10 cellular contexts compared by ENCODE assay signal in genomic region chr7:155805826-155806095, GRCh38. TPM values are rescaled to one million over a fixed set of nuclear protein-coding genes. Genes with fewer than 3 reads are reported as not detected.
DNase-seq lines count a peak whose midpoint lies in the region; ATAC-seq and TF ChIP-seq lines count a peak whose summit lies in the region.
"Had no signal": no experiment of that assay in that cellular context is flagged by ENCODE, and none has a peak within 500 bp of the region (broad histone marks: within the 10 kb centered on the region; RNA-seq: fewer than 3 reads in every experiment).

No MANE protein-coding gene starts in this region.

- no peak overlapping the region for H3K27ac Mint-ChIP-seq in stimulated activated effector memory CD8-positive, alpha-beta T cell treated with anti-CD3 and anti-CD28 coated beads, Interleukin-12 subunit alpha, Interleukin-12 subunit beta, amount 100 ng/mL, for 72 hours

- H3K4me3 ChIP-seq in H7 (ENCODE audit: insufficient read depth, low read depth, low read length) (peak overlapping the region; percentile 30), astrocyte of the spinal cord (ENCODE audit: low read depth, low read length) (peak overlapping the region; percentile 29), iPS-18a (ENCODE audit: low read length) (peak overlapping the region; percentile 33)

- H3K9ac ChIP-seq in iPS-18a (ENCODE audit: low read length) = no peak overlapping the region

- no peak for ATAC-seq in stimulated activated effector memory CD8-positive, alpha-beta T cell treated with anti-CD3 and anti-CD28 coated beads, Interleukin-12 subunit alpha, Interleukin-12 subunit beta, amount 100 ng/mL, for 72 hours

- H3K36me3 ChIP-seq in H7 (replicated peaks; ENCODE audit: control insufficient read depth, insufficient read depth, low read length) (no peaks in the 10 kb centered on the region), iPS-18a (ENCODE audit: control insufficient read depth, low read depth, low read length) (no peaks in the 10 kb centered on the region)

- DNase-seq in H7 (no peak), astrocyte of the spinal cord (ENCODE audit: low read depth, low spot score) (no peak), dedifferentiated amniotic fluid mesenchymal stem cell (ENCODE audit: extremely low spot score) (no peak), CD1c-positive myeloid dendritic cell (ENCODE audit: extremely low spot score) (no peak), NCI-H1694 (lab: John Stamatoyannopoulos, UW) (no peak), ecto neural progenitor cell (ENCODE audit: low spot score) (no peak)
- no peak for DNase-seq in stimulated activated effector memory CD8-positive, alpha-beta T cell treated with anti-CD3 and anti-CD28 coated beads, Interleukin-12 subunit alpha, Interleukin-12 subunit beta, amount 100 ng/mL, for 72 hours (ENCODE audit: low spot score in 2 of 2)
- DNase-seq: central memory CD4-positive, alpha-beta T cell had no signal

- no peaks in the 10 kb centered on the region for H3K36me3 Mint-ChIP-seq in stimulated activated effector memory CD8-positive, alpha-beta T cell treated with anti-CD3 and anti-CD28 coated beads, Interleukin-12 subunit alpha, Interleukin-12 subunit beta, amount 100 ng/mL, for 72 hours

- H3K9me3 Mint-ChIP-seq in stimulated activated effector memory CD8-positive, alpha-beta T cell treated with anti-CD3 and anti-CD28 coated beads, Interleukin-12 subunit alpha, Interleukin-12 subunit beta, amount 100 ng/mL, for 72 hours = no peaks in the 10 kb centered on the region

- H3K4me1 ChIP-seq in iPS-18a (ENCODE audit: control insufficient read depth, low read depth, low read length) = no peaks in the 10 kb centered on the region

- no peak for TF ChIP-seq CTCF in astrocyte of the spinal cord (IDR thresholded peaks at IDR 0.05; ENCODE audit: low read depth, low read length)

- H3K27me3 ChIP-seq in H7 (ENCODE audit: control insufficient read depth, insufficient read depth, low read length) (peaks cover 88% of the 10 kb centered on the region), iPS-18a (ENCODE audit: control insufficient read depth, insufficient read depth, low read length) (peaks cover 100% of the 10 kb centered on the region)

- no peak overlapping the region for H3K27ac ChIP-seq in iPS-18a (ENCODE audit: low read length)

- peaks cover 18% of the 10 kb centered on the region for H3K4me1 Mint-ChIP-seq in stimulated activated effector memory CD8-positive, alpha-beta T cell treated with anti-CD3 and anti-CD28 coated beads, Interleukin-12 subunit alpha, Interleukin-12 subunit beta, amount 100 ng/mL, for 72 hours

- H3K4me3 Mint-ChIP-seq in stimulated activated effector memory CD8-positive, alpha-beta T cell treated with anti-CD3 and anti-CD28 coated beads, Interleukin-12 subunit alpha, Interleukin-12 subunit beta, amount 100 ng/mL, for 72 hours = peak overlapping the region; percentile 75

- H3K9me3 ChIP-seq in iPS-18a (ENCODE audit: control insufficient read depth, low read depth, low read length) = no peaks in the 10 kb centered on the region

- in situ Hi-C loops in astrocyte of the spinal cord (cut with HindIII; ENCODE audit: low sequenced_read_pairs) = no loop called here

RNA-seq across cellular contexts. Expression of gene SHH, which starts 6.5 kb away (rescaled TPM):
- total RNA-seq in H7 (2014; rRNA removed; shearing (Covaris generic)) = 1.5 and 4.6 TPM in 2 replicates
- total RNA-seq: T-helper 1 cell treated with Interleukin-12 subunit alpha and Interleukin-12 subunit beta and Interleukin-4 antibody, amounts not matched to agents 30 ng/mL and 1 ng/mL, for 36 hours had no signal
